Comparison of ENCODE assay signal across 24 cellular contexts in the genomic region with DNA sequence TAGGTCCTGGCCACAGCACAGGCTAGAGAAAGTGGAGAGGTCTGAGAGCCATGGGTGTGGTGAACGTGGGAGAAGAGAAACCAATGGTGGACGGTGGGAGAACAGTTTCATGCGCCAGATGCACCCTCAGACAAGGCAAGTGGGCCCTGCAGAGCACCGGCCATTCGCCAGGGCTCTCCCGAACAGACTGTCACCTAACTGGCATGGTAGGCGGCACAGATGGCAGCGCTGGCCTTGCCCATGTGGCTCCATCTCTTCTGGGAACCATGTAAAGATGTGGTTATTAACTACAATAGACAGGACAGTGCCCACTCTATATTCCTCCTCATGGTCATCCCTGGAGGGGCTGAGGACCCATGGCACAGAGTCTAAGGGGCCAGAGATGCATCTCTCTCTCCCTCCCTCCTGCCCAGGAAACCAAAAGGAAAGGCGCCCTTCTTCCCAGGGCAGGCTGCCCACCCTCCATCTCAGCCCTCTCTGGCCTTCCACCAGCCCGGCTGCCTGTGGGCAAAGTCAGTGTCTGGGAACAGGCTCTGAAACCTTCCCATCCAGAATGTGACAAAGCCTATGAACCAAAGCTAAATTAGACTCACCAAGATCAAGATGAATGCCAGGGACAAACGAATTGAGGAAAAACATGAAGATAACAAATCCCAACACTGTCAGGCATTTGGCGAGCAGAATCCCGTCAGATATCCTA.
"Had no signal": no experiment of that assay in that cellular context is flagged by ENCODE, and none has a peak within 500 bp of the region (broad histone marks: within the 10 kb centered on the region; RNA-seq: fewer than 3 reads in every experiment).

No MANE protein-coding gene starts in this region.

- DNase-seq: kidney glomerular epithelial cell; left cardiac atrium; left ventricle myocardium inferior; mesendoderm; naive B cell; natural killer cell; nephron progenitor cell; ovary; right lobe of liver; stimulated activated CD4-positive, alpha-beta T cell treated with anti-CD3 and anti-CD28 coated beads, Interleukin-1b, Interleukin-23, amount 100 ng/mL, for 48 hours; stimulated activated CD4-positive, alpha-beta T cell treated with anti-CD3 and anti-CD28 coated beads, Interleukin-2, amount 100 ng/mL, for 48 hours; stimulated activated naive B cell treated with anti-CD40 and anti-IgM and Interleukin-4, amounts not matched to agents 10 μg/mL and 1 μg/mL and 100 μg/mL, for 72 hours; stimulated activated naive CD8-positive, alpha-beta T cell treated with anti-CD3 and anti-CD28 coated beads, Interleukin-15, Interleukin-2, amounts not matched to agents 100 U/mL and 50 U/mL, for 24 hours; stomach; testis; thyroid gland; transverse colon had no signal

- H3K9me3 Mint-ChIP-seq: mesothelial cell of epicardium, natural killer cell, nephron progenitor cell, neural progenitor cell had no signal

- H3K36me3 ChIP-seq: left ventricle myocardium inferior, neural progenitor cell, ovary, right atrium auricular region, right lobe of liver, stomach, transverse colon, vagina had no signal

- H3K4me3 Mint-ChIP-seq: mesothelial cell of epicardium; natural killer cell; nephron progenitor cell; neural progenitor cell; stimulated activated naive B cell treated with anti-CD40 and anti-IgM and Interleukin-4, amounts not matched to agents 10 μg/mL and 1 μg/mL and 100 μg/mL, for 72 hours had no signal

- H3K27ac Mint-ChIP-seq: mesothelial cell of epicardium; natural killer cell; nephron progenitor cell; neural progenitor cell; progenitor cell of endocrine pancreas; stimulated activated naive B cell treated with anti-CD40 and anti-IgM and Interleukin-4, amounts not matched to agents 10 μg/mL and 1 μg/mL and 100 μg/mL, for 72 hours had no signal

- H3K4me1 Mint-ChIP-seq: natural killer cell had no signal

- H3K9me3 ChIP-seq: left ventricle myocardium inferior, ovary, right atrium auricular region, right lobe of liver, testis, thyroid gland, transverse colon, vagina had no signal

- H3K27me3 ChIP-seq: neural progenitor cell, ovary, right atrium auricular region, right lobe of liver, stomach, testis, thyroid gland, transverse colon, vagina had no signal

- H3K27ac ChIP-seq: left ventricle myocardium inferior, neural progenitor cell, ovary, right atrium auricular region, right lobe of liver, stomach, testis, thyroid gland, transverse colon, vagina had no signal

- H3K4me1 ChIP-seq: left ventricle myocardium inferior, neural progenitor cell, right atrium auricular region, right lobe of liver, stomach, testis, thyroid gland, transverse colon, vagina had no signal

- H3K36me3 Mint-ChIP-seq: mesothelial cell of epicardium; naive B cell; natural killer cell; neural progenitor cell; stimulated activated naive B cell treated with anti-CD40 and anti-IgM and Interleukin-4, amounts not matched to agents 10 μg/mL and 1 μg/mL and 100 μg/mL, for 72 hours had no signal

- H3K4me3 ChIP-seq: left ventricle myocardium inferior, lung, neural progenitor cell, ovary, right atrium auricular region, right lobe of liver, smooth muscle cell, stomach, testis, thyroid gland, transverse colon, vagina had no signal

- H3K9ac ChIP-seq: neural progenitor cell had no signal
